ENCODE assay signal across 8 cellular contexts in the genomic region with DNA sequence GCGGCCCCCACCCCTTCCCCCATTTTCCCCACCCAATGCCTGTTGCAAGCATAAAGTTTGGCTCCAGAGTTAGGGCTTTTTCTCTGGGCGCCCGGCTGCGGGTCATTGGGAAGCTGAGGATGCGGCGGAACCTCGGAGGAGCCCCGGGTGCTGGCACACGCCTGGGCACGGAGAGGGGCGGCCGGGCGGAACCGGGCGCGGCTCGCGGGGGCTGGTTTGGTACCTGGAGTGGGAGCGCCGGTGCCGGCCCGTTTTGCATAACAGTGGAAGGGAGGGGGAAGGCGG. TPM values are rescaled to one million over a fixed set of nuclear protein-coding genes. Genes with fewer than 3 reads are reported as not detected.
DNase-seq lines count a peak whose midpoint lies in the region; ATAC-seq, FAIRE-seq and TF ChIP-seq lines count a peak whose summit lies in the region.

No MANE protein-coding gene starts in this region.

- H2BK120ac ChIP-seq in mesenchymal stem cell (ENCODE audit: low read depth, low read length) = peak overlapping the region; percentile 64

- H3K14ac ChIP-seq in mesenchymal stem cell (ENCODE audit: low read length in 2 of 2) = no peak overlapping the region

- H3K9me3 ChIP-seq in BE2C (no peaks in the 10 kb centered on the region), K562 (replicated peaks; ENCODE audit: control insufficient read depth, insufficient read depth, low read depth, low read length) (no peaks in the 10 kb centered on the region), mesenchymal stem cell (ENCODE audit: control insufficient read depth, low read length) (no peaks in the 10 kb centered on the region)

- intact Hi-C loops in K562 (cut with micrococcal nuclease) = loop anchor here (1.0 to 5.0 kb wide), 4 partner anchors 64 to 97 kb away; no protein-coding TSS in a partner anchor

- no peak overlapping the region for H3K23ac ChIP-seq in mesenchymal stem cell (ENCODE audit: low read length in 2 of 2)

- 2% methylated on average over 22 of the region's 23 CpGs for WGBS in K562 (ENCODE audit: insufficient coverage, low coverage, missing lambda C conversion rate)
- 0% methylated on average over 20 of the region's 23 CpGs for WGBS in mesenchymal stem cell

- peak overlapping the region; percentile 83 to 98 for H3K9ac ChIP-seq in K562 (ENCODE audit: insufficient read depth in 1 of 2, low read depth in 2 of 2, low read length in 2 of 2)
- H3K9ac ChIP-seq in mesenchymal stem cell (ENCODE audit: low read length) = peak overlapping the region; percentile 66

- no peak for TF ChIP-seq CTCF in BE2C (IDR thresholded peaks at IDR 0.05; ENCODE audit: low read depth, low read length)
- TF ChIP-seq CTCF in K562 (IDR thresholded peaks at IDR 0.05 in 2 of 3, conservative IDR thresholded peaks at IDR 0.05 in 1 of 3; ENCODE audit: insufficient read depth in 2 of 3, low read depth in 1 of 3, low read length in 3 of 3) = no peak

- H3K18ac ChIP-seq in mesenchymal stem cell (ENCODE audit: low read depth in 1 of 2, low read length in 2 of 2) = peak overlapping the region; percentile 3 to 83

- in situ Hi-C loops in K562 (cut with MboI) = no loop called here

- FAIRE-seq in K562 (lab: Jason Lieb, UNC) = no peak

- H2BK12ac ChIP-seq in mesenchymal stem cell (ENCODE audit: low read length in 2 of 2) = peak overlapping the region in 1 of 2 experiments; percentile 74

- peaks cover 17% of the 10 kb centered on the region for H3K79me1 ChIP-seq in mesenchymal stem cell (replicated peaks; ENCODE audit: low read length, poor library complexity, severe bottlenecking)

- H3K4me2 ChIP-seq in K562 (ENCODE audit: insufficient read depth, low read length) (peak overlapping the region; percentile 70), mesenchymal stem cell (ENCODE audit: low read length, poor library complexity, severe bottlenecking) (peak overlapping the region; percentile 99)

- H3K27ac ChIP-seq in K562 (ENCODE audit: extremely low read depth, low read depth, low read length) (peak overlapping the region; percentile 82), mesenchymal stem cell (ENCODE audit: low read length, poor library complexity, severe bottlenecking) (no peak overlapping the region)

- peak; percentile 2 for ATAC-seq in HG03064 (IDR thresholded peaks at IDR 0.05; ENCODE audit: low read depth, unreplicated experiment)
- ATAC-seq in K562 = no peak
- no peak for ATAC-seq in HG03469 (IDR thresholded peaks at IDR 0.05; ENCODE audit: unreplicated experiment)
- no peak for ATAC-seq in GM21515 (IDR thresholded peaks at IDR 0.05; ENCODE audit: unreplicated experiment)

- H3K4me1 ChIP-seq in BE2C (no peaks in the 10 kb centered on the region), K562 (replicated peaks in 1 of 2; ENCODE audit: control insufficient read depth in 2 of 2, insufficient read depth in 2 of 2, low read length in 2 of 2) (peaks cover 16 to 32% of the 10 kb centered on the region in 2 experiments; a peak in 4 of 5 replicates), mesenchymal stem cell (ENCODE audit: control insufficient read depth, insufficient read depth, low read depth, low read length) (peaks cover 14% of the 10 kb centered on the region)

- no peak for TF ChIP-seq EP300 in K562 (IDR thresholded peaks at IDR 0.05; ENCODE audit: low read length)

- H2BK15ac ChIP-seq in mesenchymal stem cell (ENCODE audit: low read depth, poor library complexity, severe bottlenecking) = peak overlapping the region; percentile 86

- DNase-seq in BE2C (no peak), K562 (ENCODE audit: extremely low read depth in 1 of 4, low spot score in 3 of 4) (no peak), mesenchymal stem cell (no peak), NCI-H2081 treated with DMSO at 0.1 percent for 48 hours (lab: John Stamatoyannopoulos, UW) (no peak), NCI-H2171 treated with DMSO at 0.1 percent for 48 hours (lab: John Stamatoyannopoulos, UW) (no peak)

- H3K9me1 ChIP-seq in K562 (ENCODE audit: control insufficient read depth, insufficient read depth, low read length) = no peaks in the 10 kb centered on the region

- no peak for TF ChIP-seq RAD21 in K562 (CRISPR knock-in tag; conservative IDR thresholded peaks at IDR 0.05 in 1 of 2, IDR thresholded peaks at IDR 0.05 in 1 of 2)

- CTCF ChIA-PET in K562 (lab: Yijun Ruan, JAX; ENCODE audit: low intra/inter-chr PET ratio) = interaction anchor here (0.9 to 1.9 kb wide), 2 partner anchors 72 to 75 kb away, joined by 4 to 8 read pairs; no protein-coding TSS in a partner anchor

- H3K79me2 ChIP-seq in K562 (ENCODE audit: control insufficient read depth, insufficient read depth, low read length) = peaks cover 66% of the 10 kb centered on the region

- peaks cover 19% of the 10 kb centered on the region for H4K20me1 ChIP-seq in K562 (replicated peaks; ENCODE audit: control insufficient read depth, insufficient read depth, low read length)

- H4K8ac ChIP-seq in mesenchymal stem cell (ENCODE audit: low read length) = peak overlapping the region; percentile 30

- H2AK5ac ChIP-seq in mesenchymal stem cell (ENCODE audit: low read length, severe bottlenecking) = no peak overlapping the region

- H2AFZ ChIP-seq in K562 (ENCODE audit: low read depth, low read length) = peak overlapping the region; percentile 93; the same call in 1 of the 2 replicates
- H2AFZ ChIP-seq in mesenchymal stem cell (ENCODE audit: low read depth, low read length) = peak overlapping the region; percentile 73

- no peak overlapping the region for H2BK5ac ChIP-seq in mesenchymal stem cell (ENCODE audit: low read depth, low read length, poor library complexity, severe bottlenecking)

- BruUV-seq in K562 (replicated peaks; lab: Mats Ljungman, UMichigan) = no TSS peak

- POLR2A ChIA-PET in K562 (lab: Yijun Ruan, JAX) = interaction anchor here (0.6 to 2.5 kb wide), 9 partner anchors 9 to 94 kb away, joined by 3 to 20 read pairs (median 3); no protein-coding TSS in a partner anchor

- H3K27me3 ChIP-seq in BE2C (no peaks in the 10 kb centered on the region), K562 (ENCODE audit: control insufficient read depth in 2 of 2, insufficient read depth in 2 of 2, low read length in 2 of 2) (no peaks in the 10 kb centered on the region), mesenchymal stem cell (ENCODE audit: control insufficient read depth in 1 of 2, insufficient read depth in 1 of 2, low read length in 2 of 2) (peaks cover 4 to 7% of the 10 kb centered on the region in 2 experiments)

- no peak overlapping the region for H4K91ac ChIP-seq in mesenchymal stem cell (ENCODE audit: low read length)

- peak overlapping the region in 1 of 2 experiments; percentile 80 for H3K4ac ChIP-seq in mesenchymal stem cell (ENCODE audit: low read depth in 1 of 2, low read length in 2 of 2)

- H3K36me3 ChIP-seq in BE2C (no peaks in the 10 kb centered on the region), K562 (ENCODE audit: control insufficient read depth, insufficient read depth, low read length) (peaks cover 21% of the 10 kb centered on the region; the same call in 2 of the 3 replicates), mesenchymal stem cell (ENCODE audit: control insufficient read depth in 1 of 2, insufficient read depth in 2 of 2, low read depth in 1 of 2, low read length in 2 of 2) (no peaks in the 10 kb centered on the region)

- peak overlapping the region; percentile 95 for H3K4me3 ChIP-seq in BE2C (ENCODE audit: low read depth, low read length)
- H3K4me3 ChIP-seq in K562 = peak overlapping the region; percentile 78
- H3K4me3 ChIP-seq in mesenchymal stem cell (ENCODE audit: insufficient read depth in 1 of 2, low read depth in 1 of 2, low read length in 2 of 2) = peak overlapping the region; percentile 84 to 93

- TF ChIP-seq POLR2A in K562 (conservative IDR thresholded peaks at IDR 0.05) = no peak

TF ChIP-seq in K562, 482 proteins besides CTCF, POLR2A, EP300 and RAD21 (continues in another document):
- TF ChIP-seq ELF1 (tag; IDR thresholded peaks at IDR 0.05) = 0 out of 2 replicates have a peak, but pooled peaks have one; percentile 5
- no peak for TF ChIP-seq RBM39 (optimal IDR thresholded peaks at IDR 0.05; ENCODE audit: low read depth, low read length)
- TF ChIP-seq, protein P1, sequence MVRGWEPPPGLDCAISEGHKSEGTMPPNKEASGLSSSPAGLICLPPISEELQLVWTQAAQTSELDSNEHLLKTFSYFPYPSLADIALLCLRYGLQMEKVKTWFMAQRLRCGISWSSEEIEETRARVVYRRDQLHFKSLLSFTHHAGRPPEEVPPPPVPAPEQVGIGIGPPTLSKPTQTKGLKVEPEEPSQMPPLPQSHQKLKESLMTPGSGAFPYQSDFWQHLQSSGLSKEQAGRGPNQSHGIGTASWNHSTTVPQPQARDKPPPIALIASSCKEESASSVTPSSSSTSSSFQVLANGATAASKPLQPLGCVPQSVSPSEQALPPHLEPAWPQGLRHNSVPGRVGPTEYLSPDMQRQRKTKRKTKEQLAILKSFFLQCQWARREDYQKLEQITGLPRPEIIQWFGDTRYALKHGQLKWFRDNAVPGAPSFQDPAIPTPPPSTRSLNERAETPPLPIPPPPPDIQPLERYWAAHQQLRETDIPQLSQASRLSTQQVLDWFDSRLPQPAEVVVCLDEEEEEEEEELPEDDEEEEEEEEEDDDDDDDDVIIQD (CRISPR knock-in tag; IDR thresholded peaks at IDR 0.05) = no peak
- TF ChIP-seq NFATC3 (IDR thresholded peaks at IDR 0.05) = no peak

RNA-seq across cellular contexts. Expression of a gene that starts 1.2 kb away (rescaled TPM):
- polyA plus RNA-seq in BE2C (2012; ENCODE audit: insufficient read depth, insufficient read length, low read depth) = 3.4 TPM
- total RNA-seq in K562 (2011; cell fraction: chromatin; rRNA removed; ENCODE audit: low replicate concordance) = 34.1 and 39.8 TPM in 2 replicates
- 20.5 and 21.1 TPM in 2 replicates for total RNA-seq in K562 (2011; cell fraction: nucleolus; rRNA removed)
- total RNA-seq in K562 (2011; cell fraction: nucleoplasm; rRNA removed) = 24.4 and 30.4 TPM in 2 replicates
- total RNA-seq in K562 (2014; rRNA removed) = 8.6 and 10.9 TPM in 2 replicates
- 7.1 TPM in 2 replicates for total RNA-seq in K562 (2014; rRNA removed; fragmentation: Illumina TruSeq; extraction: Trizol)
- total RNA-seq in K562 (2015; rRNA removed; fragmentation: Illumina TruSeq; extraction: Trizol) = 7.3 and 8.1 TPM in 2 replicates
- total RNA-seq in K562 (2021) = 23.3 and 29.0 TPM in 2 replicates
- 2.8 and 3.0 TPM in 2 replicates for polyA plus RNA-seq in K562 (2011; rRNA removed)
- polyA plus RNA-seq in K562 (2011; cell fraction: cytosol; rRNA removed) = 2.2 and 2.6 TPM in 2 replicates
- 13.0 and 17.4 TPM in 2 replicates for polyA plus RNA-seq in K562 (2011; cell fraction: nucleus; rRNA removed)
- 6.4 and 8.1 TPM in 2 replicates for polyA plus RNA-seq in K562 (2012)
- 11.6 and 11.7 TPM in 2 replicates for polyA plus RNA-seq in K562 (2014; fragmentation: Illumina TruSeq; extraction: Trizol)
- polyA plus RNA-seq in K562 (2014; fragmentation: Nextera tagmentation; extraction: Ambion mirVana) = 1 to 10 TPM; 2.5 to 6.3 TPM
- 8.7 and 8.8 TPM in 2 replicates for polyA plus RNA-seq in K562 (2014; rRNA removed)
- 7.3 and 7.7 TPM in 2 replicates for polyA minus RNA-seq in K562 (2011; rRNA and poly(A)+ RNA removed)
- polyA minus RNA-seq in K562 (2011; cell fraction: cytosol; rRNA and poly(A)+ RNA removed) = 8.8 and 11.6 TPM in 2 replicates
- polyA minus RNA-seq in K562 (2011; cell fraction: nucleus; rRNA and poly(A)+ RNA removed) = 9.4 and 10.8 TPM in 2 replicates
- polyA plus RNA-seq in mesenchymal stem cell (2013, experiment 1 of 2) = 1.9 TPM
- polyA plus RNA-seq in mesenchymal stem cell (2013, experiment 2 of 2) = 2.4 TPM
